ENCODE assay signal across 21 cellular contexts in genomic region chr4:119205690-119206089, GRCh38. TPM values are rescaled to one million over a fixed set of nuclear protein-coding genes. Genes with fewer than 3 reads are reported as not detected.
DNase-seq lines count a peak whose midpoint lies in the region; TF ChIP-seq lines count a peak whose summit lies in the region.
"Had no signal": no experiment of that assay in that cellular context is flagged by ENCODE, and none has a peak within 500 bp of the region (broad histone marks: within the 10 kb centered on the region; RNA-seq: fewer than 3 reads in every experiment).

No MANE protein-coding gene starts in this region.

- H3K9me3 ChIP-seq in DOHH2 (ENCODE audit: control insufficient read depth, insufficient read depth, low read length) (no peaks in the 10 kb centered on the region), adipocyte (ENCODE audit: control insufficient read depth, low read length) (no peaks in the 10 kb centered on the region), right atrium auricular region (no peaks in the 10 kb centered on the region), suprapubic skin (no peaks in the 10 kb centered on the region), smooth muscle cell (replicated peaks; ENCODE audit: low read depth) (no peaks in the 10 kb centered on the region)
- no peaks in the 10 kb centered on the region for H3K9me3 ChIP-seq in CD8-positive, alpha-beta memory T cell (ENCODE audit: low read length)
- H3K9me3 ChIP-seq: HAP-1, SJSA1 had no signal

- H3K9me2 ChIP-seq in DOHH2 (replicated peaks; ENCODE audit: control insufficient read depth, low read length) = no peaks in the 10 kb centered on the region

- H3K36me3 ChIP-seq in DOHH2 (ENCODE audit: control insufficient read depth, low read length) (no peaks in the 10 kb centered on the region), adipocyte (ENCODE audit: control insufficient read depth, insufficient read depth, low read length, severe bottlenecking) (no peaks in the 10 kb centered on the region), right atrium auricular region (no peaks in the 10 kb centered on the region), suprapubic skin (no peaks in the 10 kb centered on the region), smooth muscle cell (ENCODE audit: low read depth) (no peaks in the 10 kb centered on the region)
- H3K36me3 ChIP-seq in CD8-positive, alpha-beta memory T cell (ENCODE audit: insufficient read depth, low read length) = no peaks in the 10 kb centered on the region
- H3K36me3 ChIP-seq: HAP-1, SJSA1 had no signal

- no peak overlapping the region for H3K27ac Mint-ChIP-seq in CD8-positive, alpha-beta memory T cell
- H3K27ac Mint-ChIP-seq: CD14-positive monocyte had no signal

- TF ChIP-seq CTCF in DOHH2 (IDR thresholded peaks at IDR 0.05; ENCODE audit: low read depth, low read length, poor library complexity, severe bottlenecking) (no peak), right atrium auricular region (IDR thresholded peaks at IDR 0.05) (no peak), suprapubic skin (IDR thresholded peaks at IDR 0.05) (no peak), smooth muscle cell (IDR thresholded peaks at IDR 0.05; ENCODE audit: borderline replicate concordance, insufficient read depth, poor library complexity, severe bottlenecking) (no peak)

- peak overlapping the region; percentile 75 for H3K27ac ChIP-seq in DOHH2 (ENCODE audit: low read depth, low read length)
- peak overlapping the region; percentile 63 to 83 for H3K27ac ChIP-seq in right atrium auricular region
- peak overlapping the region; percentile 50 for H3K27ac ChIP-seq in suprapubic skin
- H3K27ac ChIP-seq in smooth muscle cell (ENCODE audit: low read depth) = no peak overlapping the region
- H3K27ac ChIP-seq in CD8-positive, alpha-beta memory T cell (ENCODE audit: low read depth, low read length) = no peak overlapping the region
- H3K27ac ChIP-seq: HL-60, SJSA1 had no signal

- H2AFZ ChIP-seq in smooth muscle cell (ENCODE audit: low read depth) = no peak overlapping the region

- H3F3A ChIP-seq in DOHH2 (ENCODE audit: control insufficient read depth, insufficient read depth) (peaks cover 36% of the 10 kb centered on the region), smooth muscle cell (ENCODE audit: low read depth) (no peaks in the 10 kb centered on the region)

- H3K79me2 ChIP-seq in DOHH2 (ENCODE audit: control insufficient read depth, low read length) = peaks cover 3% of the 10 kb centered on the region; the same call in 1 of the 2 replicates
- H3K79me2 ChIP-seq in smooth muscle cell (ENCODE audit: low read depth) = no peaks in the 10 kb centered on the region

- H3K4me1 ChIP-seq in DOHH2 (ENCODE audit: control insufficient read depth, low read length) (peaks cover 79% of the 10 kb centered on the region), adipocyte (ENCODE audit: control insufficient read depth, insufficient read depth, low read length) (peaks cover 66% of the 10 kb centered on the region), right atrium auricular region (peaks cover 0 to 46% of the 10 kb centered on the region in 2 donors), suprapubic skin (peaks cover 21% of the 10 kb centered on the region), smooth muscle cell (ENCODE audit: low read depth) (no peaks in the 10 kb centered on the region)
- no peaks in the 10 kb centered on the region for H3K4me1 ChIP-seq in CD8-positive, alpha-beta memory T cell (ENCODE audit: insufficient read depth, low read length)
- H3K4me1 ChIP-seq: HAP-1 had no signal

- peaks cover 0 to 4% of the 10 kb centered on the region in 2 donors for H3K27me3 Mint-ChIP-seq in CD8-positive, alpha-beta memory T cell

- H3K9ac ChIP-seq in adipocyte (ENCODE audit: low read length) (peak overlapping the region; percentile 92), smooth muscle cell (ENCODE audit: low read depth) (no peak overlapping the region)

- H3K27me3 ChIP-seq in DOHH2 (ENCODE audit: control insufficient read depth, low read length) (no peaks in the 10 kb centered on the region), adipocyte (replicated peaks; ENCODE audit: control insufficient read depth, insufficient read depth, low read length) (no peaks in the 10 kb centered on the region), right atrium auricular region (no peaks in the 10 kb centered on the region), suprapubic skin (no peaks in the 10 kb centered on the region), smooth muscle cell (ENCODE audit: low read depth) (no peaks in the 10 kb centered on the region)
- H3K27me3 ChIP-seq in CD8-positive, alpha-beta memory T cell (ENCODE audit: insufficient read depth, low read length, poor library complexity, severe bottlenecking) = no peaks in the 10 kb centered on the region
- H3K27me3 ChIP-seq: SJSA1 had no signal

- no peak overlapping the region for H3K4me3 Mint-ChIP-seq in CD8-positive, alpha-beta memory T cell

- peaks cover 0 to 3% (median 1%) of the 10 kb centered on the region in 3 donors for H3K36me3 Mint-ChIP-seq in CD8-positive, alpha-beta memory T cell
- H3K36me3 Mint-ChIP-seq: CD14-positive monocyte had no signal

- in situ Hi-C loops in KBM-7 (cut with MboI; ENCODE audit: low pct_unique_long_range_greater_than_20kb, low sequenced_read_pairs) = no loop called here

- H4K20me1 ChIP-seq in DOHH2 (ENCODE audit: control insufficient read depth, insufficient read depth, low read depth, low read length) = no peaks in the 10 kb centered on the region
- no peaks in the 10 kb centered on the region for H4K20me1 ChIP-seq in smooth muscle cell (ENCODE audit: low read depth)

- H3K4me1 Mint-ChIP-seq in CD8-positive, alpha-beta memory T cell = peaks cover 4 to 23% (median 9%) of the 10 kb centered on the region in 3 donors

- H3K4me2 ChIP-seq in DOHH2 (ENCODE audit: low read length) (peak overlapping the region; percentile 56), smooth muscle cell (no peak overlapping the region)

- CTCF ChIA-PET in CD8-positive, alpha-beta memory T cell (lab: Charles Lee) = no interaction called here

- peaks cover 0 to 4% (median 0%) of the 10 kb centered on the region in 5 donors for H3K9me3 Mint-ChIP-seq in CD8-positive, alpha-beta memory T cell

- no peak for TF ChIP-seq EP300 in suprapubic skin (IDR thresholded peaks at IDR 0.05)

- no peak overlapping the region for H3K4me3 ChIP-seq in DOHH2 (ENCODE audit: low read length)
- peak overlapping the region; percentile 11 for H3K4me3 ChIP-seq in adipocyte (ENCODE audit: low read length)
- H3K4me3 ChIP-seq in right atrium auricular region = no peak overlapping the region
- H3K4me3 ChIP-seq in suprapubic skin = no peak overlapping the region
- no peak overlapping the region for H3K4me3 ChIP-seq in smooth muscle cell
- no peak overlapping the region for H3K4me3 ChIP-seq in CD8-positive, alpha-beta memory T cell (ENCODE audit: low read length)
- H3K4me3 ChIP-seq: HAP-1, SJSA1 had no signal

- POLR2A ChIA-PET in CD8-positive, alpha-beta memory T cell (lab: Charles Lee) = no interaction called here

- no peak for DNase-seq in adipocyte (ENCODE audit: low read depth)
- DNase-seq in right atrium auricular region (ENCODE audit: low spot score) = no peak
- DNase-seq in suprapubic skin (ENCODE audit: low spot score in 2 of 2) = no peak
- no peak for DNase-seq in smooth muscle cell (lab: John Stamatoyannopoulos, UW; ENCODE audit: unreplicated experiment)
- DNase-seq in CD8-positive, alpha-beta memory T cell = no peak
- DNase-seq in KBM-7 = no peak
- DNase-seq: AML-193, COR-L47, DMS 273 treated with DMSO at 0.1 percent for 48 hours, DND-41, GDM1, Karpas-422, NCI-H1436, NCI-H1930, NCI-H345, NCI-H524 treated with DMSO at 0.1 percent for 48 hours had no signal

- no peak for TF ChIP-seq POLR2A in suprapubic skin (IDR thresholded peaks at IDR 0.05)

RNA-seq across cellular contexts. Expression of gene USP53, which starts 6.8 kb away (rescaled TPM):
- total RNA-seq in right atrium auricular region = 10 to 100 TPM; 51.5 to 62.9 TPM
- total RNA-seq in suprapubic skin = 10 to 100 TPM; 21.1 to 57.3 (median 37.8) TPM
- total RNA-seq in smooth muscle cell = 16.3 and 23.2 TPM in 2 replicates
- polyA plus RNA-seq in smooth muscle cell = 4.2 and 12.6 TPM in 2 replicates
- 10 to 100 TPM in 1 of 2 experiments, 1 to 10 TPM in 1; 9.8 to 10.5 TPM for total RNA-seq in CD8-positive, alpha-beta memory T cell
- 11.0 TPM for polyA plus RNA-seq in CD8-positive, alpha-beta memory T cell

Comparison
In these comparisons a context has a peak if more than half of its experiments do, and no peak if none do; other contexts are left out.
1. H3K27ac ChIP-seq: peak in DOHH2 (single experiment), right atrium auricular region (2 of 2) and suprapubic skin (single experiment); none in smooth muscle cell (single experiment) and CD8-positive, alpha-beta memory T cell (single experiment).